15 cellular contexts compared by ENCODE assay signal in the genomic region with DNA sequence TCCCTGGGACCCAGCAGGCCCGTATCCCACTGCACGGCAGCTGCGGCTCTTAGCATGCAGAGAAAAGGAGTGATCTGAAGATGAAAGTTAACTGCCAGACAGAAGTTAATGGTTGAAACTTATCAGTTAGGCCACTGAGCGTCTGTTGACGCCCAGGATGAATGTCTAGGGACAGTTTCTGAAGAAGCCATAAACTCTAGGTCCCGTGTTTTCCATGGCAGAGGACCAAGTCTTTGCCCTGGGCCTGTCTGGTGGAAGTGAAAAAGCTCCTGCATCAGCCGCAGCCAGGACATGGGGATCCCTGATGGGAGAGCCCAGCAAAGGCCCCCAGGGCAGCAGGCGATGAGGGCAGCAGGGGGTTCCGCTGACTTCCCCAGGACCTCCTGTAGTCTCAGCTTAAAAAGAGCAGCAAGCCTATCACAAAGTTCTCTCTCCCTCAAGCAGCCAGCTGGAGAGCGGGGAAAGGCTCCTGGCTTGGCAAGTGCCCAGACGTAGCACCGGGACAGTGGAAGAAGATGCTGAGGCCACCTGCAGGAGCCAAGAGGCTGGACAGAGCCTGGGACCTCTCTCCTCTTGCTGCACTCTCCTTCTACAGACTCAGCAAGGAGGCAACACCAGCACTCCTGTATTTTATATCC.
DNase-seq lines count a peak whose midpoint lies in the region; ATAC-seq and TF ChIP-seq lines count a peak whose summit lies in the region.
"Had no signal": no experiment of that assay in that cellular context is flagged by ENCODE, and none has a peak within 500 bp of the region (broad histone marks: within the 10 kb centered on the region; RNA-seq: fewer than 3 reads in every experiment).

No MANE protein-coding gene starts in this region.

- peak overlapping the region in 3 of 5 experiments; percentile 72 to 89 (median 86) for H3K27ac Mint-ChIP-seq in brain
- no peak overlapping the region for H3K27ac Mint-ChIP-seq in activated T-helper 17 cell treated with anti-CD3 and anti-CD28 coated beads, Interleukin-2, amount 50 U/mL, for 72 hours

- H3K4me1 Mint-ChIP-seq in brain = peaks cover 98% of the 10 kb centered on the region
- peaks cover 5% of the 10 kb centered on the region for H3K4me1 Mint-ChIP-seq in activated T-helper 17 cell treated with anti-CD3 and anti-CD28 coated beads, Interleukin-2, amount 50 U/mL, for 72 hours

- intact Hi-C loops in mucosa of descending colon (cut with DNase I, micrococcal nuclease) (no loop called here), vagina (cut with DNase I) (no loop called here)

- peak; percentile 74 for ATAC-seq in mucosa of descending colon
- no peak for ATAC-seq in activated T-helper 17 cell treated with anti-CD3 and anti-CD28 coated beads, Interleukin-2, amount 50 U/mL, for 72 hours (replicated peaks)
- ATAC-seq in GM21576 (IDR thresholded peaks at IDR 0.05; ENCODE audit: unreplicated experiment) = no peak
- ATAC-seq: sciatic nerve had no signal

- peaks cover 5% of the 10 kb centered on the region for H3K27me3 Mint-ChIP-seq in brain
- peaks cover 3% of the 10 kb centered on the region for H3K27me3 Mint-ChIP-seq in activated T-helper 17 cell treated with anti-CD3 and anti-CD28 coated beads, Interleukin-2, amount 50 U/mL, for 72 hours

- no peak overlapping the region for H3K4me3 ChIP-seq in mucosa of descending colon
- H3K4me3 ChIP-seq in vagina = no peak overlapping the region
- H3K4me3 ChIP-seq: cardiac muscle cell had no signal

- TF ChIP-seq CTCF in brain (conservative IDR thresholded peaks at IDR 0.05) (no peak), mucosa of descending colon (IDR thresholded peaks at IDR 0.05) (no peak), vagina (IDR thresholded peaks at IDR 0.05) (no peak)

- peak overlapping the region; percentile 52 for H3K27ac ChIP-seq in vagina
- H3K27ac ChIP-seq: cardiac muscle cell had no signal

- no peaks in the 10 kb centered on the region for H3K9me3 ChIP-seq in mucosa of descending colon
- H3K9me3 ChIP-seq in vagina = no peaks in the 10 kb centered on the region

- H3K4me1 ChIP-seq in mucosa of descending colon (ENCODE audit: low read depth) (peaks cover 58% of the 10 kb centered on the region), vagina (peaks cover 49% of the 10 kb centered on the region)

- TF ChIP-seq POLR2A in vagina (IDR thresholded peaks at IDR 0.05) = no peak

- DNase-seq in NCI-H345 (lab: John Stamatoyannopoulos, UW) = peak; percentile 35
- no peak for DNase-seq in NCI-H345 treated with DMSO at 0.1 percent for 48 hours (lab: John Stamatoyannopoulos, UW; ENCODE audit: unreplicated experiment)
- peak in 2 of 3 donors; percentile 71 to 88 for DNase-seq in mucosa of descending colon
- no peak for DNase-seq in vagina (ENCODE audit: extremely low spot score in 2 of 2)
- DNase-seq in activated CD4-positive, CD25-positive, alpha-beta regulatory T cell (lab: John Stamatoyannopoulos, UW) = no peak
- DNase-seq: 8988T; activated effector memory CD4-positive, alpha-beta T cell treated with Interleukin-2 at 50 U/mL for 16 hours; NCI-H1105 treated with DMSO at 0.1 percent for 48 hours; NCI-H510A had no signal

- H3K36me3 ChIP-seq in mucosa of descending colon (ENCODE audit: low read depth) (no peaks in the 10 kb centered on the region), vagina (no peaks in the 10 kb centered on the region)
- H3K36me3 ChIP-seq: cardiac muscle cell had no signal

- no peaks in the 10 kb centered on the region for H3K36me3 Mint-ChIP-seq in brain
- no peaks in the 10 kb centered on the region for H3K36me3 Mint-ChIP-seq in activated T-helper 17 cell treated with anti-CD3 and anti-CD28 coated beads, Interleukin-2, amount 50 U/mL, for 72 hours (ENCODE audit: low read depth)

- H3K9me3 Mint-ChIP-seq in brain = no peaks in the 10 kb centered on the region
- H3K9me3 Mint-ChIP-seq in activated T-helper 17 cell treated with anti-CD3 and anti-CD28 coated beads, Interleukin-2, amount 50 U/mL, for 72 hours = no peaks in the 10 kb centered on the region
- H3K9me3 Mint-ChIP-seq: neural crest cell had no signal

- H3K27me3 ChIP-seq in vagina = no peaks in the 10 kb centered on the region
- H3K27me3 ChIP-seq: cardiac muscle cell had no signal

- H3K4me3 Mint-ChIP-seq in brain = no peak overlapping the region
- H3K4me3 Mint-ChIP-seq in activated T-helper 17 cell treated with anti-CD3 and anti-CD28 coated beads, Interleukin-2, amount 50 U/mL, for 72 hours = no peak overlapping the region
- H3K4me3 Mint-ChIP-seq: neural crest cell had no signal

Comparison
In these comparisons a context has a peak if more than half of its experiments do, and no peak if none do; other contexts are left out.
1. DNase-seq: peak in NCI-H345 (single experiment) and mucosa of descending colon (2 of 3); none in NCI-H345 treated with DMSO at 0.1 percent for 48 hours (single experiment), vagina (0 of 2) and activated CD4-positive, CD25-positive, alpha-beta regulatory T cell (0 of 4).